Comparison of ENCODE assay signal across 6 cellular contexts in the genomic region with DNA sequence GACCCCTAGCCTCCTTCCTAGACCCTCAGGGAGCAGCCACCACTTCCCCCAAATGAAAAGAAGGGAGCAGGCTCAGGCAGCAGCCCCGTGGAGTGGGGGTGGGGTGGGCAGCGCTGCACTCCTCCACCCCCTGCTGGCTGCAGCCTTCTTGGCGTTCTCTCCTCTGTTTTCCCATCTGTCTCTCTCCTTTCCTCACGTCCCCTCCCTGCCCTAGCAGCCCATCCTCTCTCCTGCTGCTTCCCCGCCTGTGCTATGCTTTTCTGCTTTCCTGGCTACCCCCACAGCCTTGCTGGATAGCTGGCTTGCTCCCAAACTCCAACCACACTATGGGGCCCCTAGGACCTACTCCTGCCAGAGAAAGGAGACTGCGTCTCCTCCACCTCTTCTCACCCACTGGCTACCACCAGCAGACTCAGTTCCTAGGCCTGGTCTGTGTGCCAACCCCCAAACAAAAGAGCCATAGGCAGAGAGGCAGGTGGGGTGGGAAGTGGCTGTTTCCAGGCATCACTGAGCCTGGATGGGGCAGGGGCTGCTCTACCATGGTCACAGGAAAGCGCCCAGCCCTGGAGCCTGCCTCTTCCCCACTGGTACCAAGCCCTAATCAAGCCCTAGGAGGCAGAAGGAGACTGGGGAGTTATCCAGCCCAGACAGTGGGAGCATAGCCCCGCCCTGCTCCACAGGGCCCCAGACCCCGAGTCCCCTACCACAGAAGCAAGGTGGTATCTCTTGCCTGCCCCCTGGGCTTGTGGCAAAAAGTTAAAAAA. TPM values are rescaled to one million over a fixed set of nuclear protein-coding genes. Genes with fewer than 3 reads are reported as not detected.
A peak's percentile ranks its signal among the peaks of the same experiment; 100 is the strongest.
DNase-seq lines count a peak whose midpoint lies in the region; ATAC-seq, FAIRE-seq and TF ChIP-seq lines count a peak whose summit lies in the region.

No MANE protein-coding gene starts in this region.

- FAIRE-seq in D721Med (lab: Jason Lieb, UNC) = no peak

- TF ChIP-seq CTCF in D721Med (IDR thresholded peaks at IDR 0.05; ENCODE audit: insufficient read depth, missing control alignments) (peak; percentile 42), foreskin keratinocyte (conservative IDR thresholded peaks at IDR 0.05) (peak; percentile 62)

- no peak for ATAC-seq in foreskin keratinocyte
- ATAC-seq in GM21360 (IDR thresholded peaks at IDR 0.05; ENCODE audit: unreplicated experiment) = no peak
- no peak for ATAC-seq in HG03520 (IDR thresholded peaks at IDR 0.05; ENCODE audit: unreplicated experiment)

- peak; percentile 80 for DNase-seq in D721Med (ENCODE audit: insufficient read length, low spot score)
- DNase-seq in NCI-H524 (lab: John Stamatoyannopoulos, UW) = peak; percentile 82 to 92
- no peak for DNase-seq in foreskin keratinocyte
- no peak for DNase-seq in ecto neural progenitor cell (ENCODE audit: low spot score)

- H3K27me3 ChIP-seq in foreskin keratinocyte = peaks cover 4% of the 10 kb centered on the region

- H3K27ac ChIP-seq in foreskin keratinocyte = no peak overlapping the region

- peaks cover under 1% of the 10 kb centered on the region for H3K4me1 ChIP-seq in foreskin keratinocyte

RNA-seq across cellular contexts. Expression of a gene that starts 3.4 kb away (rescaled TPM):
- 0.65 and 1.5 TPM in 2 replicates for total RNA-seq in foreskin keratinocyte
- polyA plus RNA-seq in foreskin keratinocyte = 1.9 and 6.6 TPM in 2 replicates

RNA-seq across cellular contexts. Expression of a gene that starts 3.8 kb away (rescaled TPM):
- not detected in 2 replicates for total RNA-seq in foreskin keratinocyte
- not detected in 2 replicates for polyA plus RNA-seq in foreskin keratinocyte

RNA-seq across cellular contexts. Expression of a gene that starts 13.9 kb away (rescaled TPM):
- 48.7 and 61.7 TPM in 2 replicates for total RNA-seq in foreskin keratinocyte
- polyA plus RNA-seq in foreskin keratinocyte = 21.3 and 25.0 TPM in 2 replicates

RNA-seq across cellular contexts. Expression of a gene that starts 27.9 kb away (rescaled TPM):
- total RNA-seq in foreskin keratinocyte = 69.1 and 85.9 TPM in 2 replicates
- 47.9 and 67.9 TPM in 2 replicates for polyA plus RNA-seq in foreskin keratinocyte

RNA-seq across cellular contexts. Expression of a gene that starts 31.1 kb away (rescaled TPM):
- total RNA-seq in foreskin keratinocyte = 15.0 and 17.8 TPM in 2 replicates
- polyA plus RNA-seq in foreskin keratinocyte = 16.2 and 19.1 TPM in 2 replicates

Comparison
In these comparisons a context has a peak if more than half of its experiments do, and no peak if none do; other contexts are left out.
1. DNase-seq: peak in D721Med (single experiment) and NCI-H524 (2 of 2); none in foreskin keratinocyte (0 of 2) and ecto neural progenitor cell (single experiment).